Comparison of ENCODE assay signal across 1 cellular context in genomic region chr10:6543431-6544005, GRCh38.
TF ChIP-seq lines count a peak whose summit lies in the region.

No MANE protein-coding gene starts in this region.

TF ChIP-seq in H1, 55 proteins besides CTCF, POLR2A, EP300 and RAD21:
- TF ChIP-seq ATF3 (IDR thresholded peaks at IDR 0.05; ENCODE audit: insufficient read depth, low read depth, low read length) (no peak), RNF2 (IDR thresholded peaks at IDR 0.05; ENCODE audit: borderline replicate concordance, low read depth, low read length, missing control alignments, poor library complexity, severe bottlenecking) (no peak), ASH2L (IDR thresholded peaks at IDR 0.05; ENCODE audit: low read length) (no peak), FOSL1 (IDR thresholded peaks at IDR 0.05; ENCODE audit: insufficient read depth, low read depth, low read length) (no peak), SRF (IDR thresholded peaks at IDR 0.05; ENCODE audit: low read depth, low read length) (no peak), CBX5 (IDR thresholded peaks at IDR 0.05; ENCODE audit: low read depth, low read length) (no peak), CBX8 (IDR thresholded peaks at IDR 0.05; ENCODE audit: borderline replicate concordance, low read depth, low read length) (no peak), SIRT6 (IDR thresholded peaks at IDR 0.05; ENCODE audit: low read length) (no peak), GTF2F1 (IDR thresholded peaks at IDR 0.05; ENCODE audit: borderline replicate concordance, low read depth, low read length) (no peak), USF2 (IDR thresholded peaks at IDR 0.05; ENCODE audit: low read length) (no peak), POLR2AphosphoS5 (IDR thresholded peaks at IDR 0.05; ENCODE audit: low read depth, low read length) (no peak), ATF2 (IDR thresholded peaks at IDR 0.05; ENCODE audit: low read length) (no peak)
